Comparison of ENCODE assay signal across 8 cellular contexts in the genomic region with DNA sequence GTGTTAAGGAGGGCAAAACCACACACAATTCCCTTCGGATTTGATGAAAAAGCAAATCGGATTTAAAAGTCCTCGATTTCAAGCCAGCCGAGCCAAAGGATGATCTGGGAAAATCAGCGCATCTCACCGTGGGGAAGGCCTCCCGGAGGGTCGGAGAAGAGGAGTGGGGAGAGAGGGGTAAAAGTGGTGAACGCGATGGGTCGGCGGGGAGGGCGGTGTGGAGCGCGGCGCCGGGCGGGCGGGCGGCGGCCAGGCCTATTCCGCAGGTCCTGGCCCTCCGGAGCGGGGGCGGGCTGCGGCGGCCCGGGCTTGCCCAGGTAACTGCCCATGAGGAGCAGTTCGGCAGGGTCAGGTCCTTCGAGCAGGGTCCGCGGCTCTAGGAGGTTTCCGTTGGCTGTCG. TPM values are rescaled to one million over a fixed set of nuclear protein-coding genes. Genes with fewer than 3 reads are reported as not detected.
DNase-seq lines count a peak whose midpoint lies in the region; ATAC-seq and TF ChIP-seq lines count a peak whose summit lies in the region.
"Not testable (repeated sequence)": the region's sequence is repeated elsewhere in the genome, so short reads cannot be mapped to it uniquely, and the experiment has no call there.

No MANE protein-coding gene starts in this region.

- H3K9me3 Mint-ChIP-seq in central memory CD8-positive, alpha-beta T cell, result not testable (repeated sequence)

- not testable (repeated sequence) for H3K9me3 ChIP-seq in hepatocyte (ENCODE audit: low read depth); uterus

- not testable (repeated sequence) for H3K9me2 ChIP-seq in hepatocyte (replicated peaks; ENCODE audit: insufficient read depth)

- H2AFZ ChIP-seq in hepatocyte, result not testable (repeated sequence)

- H4K20me1 ChIP-seq in hepatocyte (ENCODE audit: insufficient read depth, poor library complexity, severe bottlenecking), result not testable (repeated sequence)

- H3K4me3 ChIP-seq in hepatocyte (peak overlapping the region; percentile 16), uterus (peak overlapping the region in 1 of 2 donors; percentile 62)

- H3K36me3 ChIP-seq in hepatocyte (replicated peaks; ENCODE audit: insufficient read depth, low read depth); uterus: not testable (repeated sequence)

- ATAC-seq in GM18867 (IDR thresholded peaks at IDR 0.05; ENCODE audit: unreplicated experiment) (peak; percentile 44), HG02884 (IDR thresholded peaks at IDR 0.05; ENCODE audit: unreplicated experiment) (peak; percentile 52), omental fat pad (ENCODE audit: low FRiP score) (peak; percentile 82)
- ATAC-seq in central memory CD8-positive, alpha-beta T cell (replicated peaks; ENCODE audit: extremely low read depth, poor library complexity, severe bottlenecking), result peak; percentile 33

- H3K4me1 ChIP-seq in hepatocyte (ENCODE audit: insufficient read depth); uterus: not testable (repeated sequence)

- DNase-seq in NAMALWA (ENCODE audit: low spot score) (peak; percentile 20), hepatocyte (ENCODE audit: low spot score) (peak; percentile 28)
- DNase-seq in activated CD4-positive, alpha-beta T cell treated with anti-CD3 and anti-CD28 coated beads for 48 hours, result peak; percentile 32
- not testable (repeated sequence) for DNase-seq in central memory CD8-positive, alpha-beta T cell (ENCODE audit: low spot score in 2 of 2); omental fat pad (ENCODE audit: low spot score); uterus

- not testable (repeated sequence) for TF ChIP-seq CTCF in hepatocyte (IDR thresholded peaks at IDR 0.05; ENCODE audit: poor library complexity); omental fat pad (IDR thresholded peaks at IDR 0.05); uterus (IDR thresholded peaks at IDR 0.05)

- H3K36me3 Mint-ChIP-seq in central memory CD8-positive, alpha-beta T cell (ENCODE audit: insufficient read depth), result peaks cover 15% of the 10 kb centered on the region

- peak overlapping the region; percentile 92 for H3K4me3 Mint-ChIP-seq in central memory CD8-positive, alpha-beta T cell

- TF ChIP-seq POLR2A in uterus (IDR thresholded peaks at IDR 0.05), result not testable (repeated sequence)

- intact Hi-C loops in uterus (cut with DNase I; ENCODE audit: low total_unique reads), result not testable (repeated sequence)

- not testable (repeated sequence) for H3K4me1 Mint-ChIP-seq in central memory CD8-positive, alpha-beta T cell

- peak overlapping the region; percentile 81 for H3K27ac Mint-ChIP-seq in central memory CD8-positive, alpha-beta T cell (ENCODE audit: low read depth)

- not testable (repeated sequence) for H3K27me3 ChIP-seq in hepatocyte, uterus

- H3K79me2 ChIP-seq in hepatocyte, result not testable (repeated sequence)

- H3K27me3 Mint-ChIP-seq in central memory CD8-positive, alpha-beta T cell, result not testable (repeated sequence)

- peak overlapping the region; percentile 75 for H3K4me2 ChIP-seq in hepatocyte

- under 1% methylated on average over 10 of the region's 34 CpGs for WGBS in hepatocyte (ENCODE audit: low lambda C conversion rate, missing lambda C conversion rate)

- H3K27ac ChIP-seq in hepatocyte (peak overlapping the region; percentile 75), uterus (peak overlapping the region; percentile 55 to 89)

RNA-seq across cellular contexts. Expression of a gene that starts 0.5 kb away (rescaled TPM):
- 0.28 and 0.67 TPM in 2 replicates for total RNA-seq in hepatocyte
- 8.7 and 10.5 TPM in 2 replicates for polyA plus RNA-seq in hepatocyte
- total RNA-seq in omental fat pad, result 10 to 100 TPM in 1 of 4 donors, 1 to 10 TPM in 3; 5.2 to 14.3 (median 7.7) TPM
- 10 to 100 TPM in 2 of 4 donors, 1 to 10 TPM in 2; 5.7 to 15.9 (median 9.7) TPM for total RNA-seq in uterus
